14 cellular contexts compared by ENCODE assay signal in genomic region chr10:78210548-78210947, GRCh38.
"Had no signal": no experiment of that assay in that cellular context is flagged by ENCODE, and none has a peak within 500 bp of the region (broad histone marks: within the 10 kb centered on the region; RNA-seq: fewer than 3 reads in every experiment).

No MANE protein-coding gene starts in this region.

- DNase-seq: activated CD8-positive, alpha-beta memory T cell treated with anti-CD3 and anti-CD28 coated beads, Interleukin-2, amount 10 ng/mL, durations not matched to agents 7 days and 5 days; activated T-cell treated with anti-CD3 and anti-CD28 coated beads, Interleukin-2, amount 50 U/mL, for 4 hours; effector memory CD8-positive, alpha-beta T cell; left ventricle myocardium superior; mesendoderm; ovary; stimulated activated CD4-positive, alpha-beta T cell treated with anti-CD3 and anti-CD28 coated beads, Interleukin-15, amount 100 ng/mL, for 24 hours; stimulated activated CD4-positive, alpha-beta T cell treated with anti-CD3 and anti-CD28 coated beads, Interleukin-4, amount 100 ng/mL, for 24 hours; tibial artery had no signal

- H3K36me3 ChIP-seq: gastroesophageal sphincter, ovary, tibial artery had no signal

- H3K27ac Mint-ChIP-seq: activated CD8-positive, alpha-beta memory T cell treated with anti-CD3 and anti-CD28 coated beads, Interleukin-2, amount 10 ng/mL, durations not matched to agents 7 days and 5 days; effector memory CD8-positive, alpha-beta T cell; T-helper 1 cell treated with Interleukin-12 subunit alpha and Interleukin-12 subunit beta and Interleukin-4 antibody, amounts not matched to agents 30 μg/mL and 1 μg/mL, for 36 hours had no signal

- H3K36me3 Mint-ChIP-seq: activated CD8-positive, alpha-beta memory T cell treated with anti-CD3 and anti-CD28 coated beads, Interleukin-2, amount 10 ng/mL, durations not matched to agents 7 days and 5 days had no signal

- H3K27me3 ChIP-seq: gastroesophageal sphincter, ovary, tibial artery had no signal

- H3K9me3 ChIP-seq: gastroesophageal sphincter, ovary, tibial artery had no signal

- H3K27ac ChIP-seq: epithelial cell of prostate, gastroesophageal sphincter, ovary, tibial artery had no signal

- H3K4me3 Mint-ChIP-seq: activated CD8-positive, alpha-beta memory T cell treated with anti-CD3 and anti-CD28 coated beads, Interleukin-2, amount 10 ng/mL, durations not matched to agents 7 days and 5 days; activated T-cell treated with anti-CD3 and anti-CD28 coated beads, Interleukin-2, amount 50 U/mL, for 4 hours; central memory CD8-positive, alpha-beta T cell; effector memory CD8-positive, alpha-beta T cell; neural crest cell; T-helper 1 cell treated with Interleukin-12 subunit alpha and Interleukin-12 subunit beta and Interleukin-4 antibody, amounts not matched to agents 30 μg/mL and 1 μg/mL, for 36 hours had no signal

- H3K4me1 Mint-ChIP-seq: central memory CD8-positive, alpha-beta T cell had no signal

- H3K9me3 Mint-ChIP-seq: activated T-cell treated with anti-CD3 and anti-CD28 coated beads, Interleukin-2, amount 50 U/mL, for 4 hours; central memory CD8-positive, alpha-beta T cell; effector memory CD8-positive, alpha-beta T cell; neural crest cell; T-helper 1 cell treated with Interleukin-12 subunit alpha and Interleukin-12 subunit beta and Interleukin-4 antibody, amounts not matched to agents 30 μg/mL and 1 μg/mL, for 36 hours had no signal

- ATAC-seq: activated CD8-positive, alpha-beta memory T cell treated with anti-CD3 and anti-CD28 coated beads, Interleukin-2, amount 10 ng/mL, durations not matched to agents 7 days and 5 days; effector memory CD8-positive, alpha-beta T cell; gastroesophageal sphincter; left ventricle myocardium superior had no signal

- H3K4me3 ChIP-seq: gastroesophageal sphincter, ovary, tibial artery had no signal
